Comparison of ENCODE assay signal across 8 cellular contexts in the genomic region with DNA sequence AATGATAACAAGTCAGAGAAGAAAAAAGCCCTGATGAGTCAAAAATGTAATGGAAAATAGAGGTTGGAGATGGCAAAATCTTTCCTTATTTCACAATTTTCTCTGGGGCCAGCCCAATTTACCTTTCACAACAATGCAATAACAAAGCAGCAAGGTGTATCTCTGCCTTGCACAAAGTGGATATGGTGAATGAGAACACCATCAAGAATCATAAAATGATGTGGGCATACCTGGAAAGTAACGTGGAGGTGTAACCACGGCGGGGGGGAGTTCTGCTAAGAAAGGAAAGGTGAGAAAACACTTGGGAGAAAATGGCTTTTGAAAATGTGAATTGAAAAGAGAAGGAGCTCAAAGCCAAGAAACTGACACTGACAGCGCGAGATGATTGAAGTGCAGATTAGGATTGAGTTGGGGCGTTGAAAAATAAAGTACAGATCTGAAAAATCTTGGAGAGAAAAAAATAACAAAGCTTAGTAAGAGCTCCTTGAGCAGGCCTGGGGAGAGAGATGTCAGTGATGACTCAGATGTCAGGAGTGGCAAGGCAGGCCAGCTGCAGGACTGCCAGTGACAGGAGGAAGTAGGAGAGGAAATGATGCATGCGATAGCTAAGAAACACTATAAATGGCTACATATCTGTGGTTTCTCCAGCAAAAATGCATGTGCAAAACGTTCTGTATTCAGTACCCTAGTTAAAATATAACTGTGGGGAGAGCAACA. TPM values are rescaled to one million over a fixed set of nuclear protein-coding genes. Genes with fewer than 3 reads are reported as not detected.
DNase-seq lines count a peak whose midpoint lies in the region; ATAC-seq and TF ChIP-seq lines count a peak whose summit lies in the region.

No MANE protein-coding gene starts in this region.

- DNase-seq in activated CD4-positive, CD25-positive, alpha-beta regulatory T cell treated with anti-CD3 and anti-CD28 coated beads, Interleukin-2, amount 50 U/mL, for 16 hours (ENCODE audit: low read depth, low spot score), result peak; percentile 21
- no peak for DNase-seq in activated CD4-positive, CD25-positive, alpha-beta regulatory T cell treated with anti-CD3 and anti-CD28 coated beads, Interleukin-2, amount 50 U/mL, for 72 hours
- DNase-seq in OCI-M1 (lab: John Stamatoyannopoulos, UW) (peak; percentile 96), fibroblast of villous mesenchyme (ENCODE audit: low read depth) (peak; percentile 99)
- peak; percentile 58 for DNase-seq in activated T-cell treated with anti-CD3 and anti-CD28 coated beads, Interleukin-2, amount 50 U/mL, for 4 hours

- H3K27me3 Mint-ChIP-seq in activated T-cell treated with anti-CD3 and anti-CD28 coated beads, Interleukin-2, amount 50 U/mL, for 4 hours (ENCODE audit: low read depth), result no peaks in the 10 kb centered on the region

- H3K9ac ChIP-seq in parathyroid adenoma, result no peak overlapping the region

- TF ChIP-seq CTCF in fibroblast of villous mesenchyme (IDR thresholded peaks at IDR 0.05; ENCODE audit: insufficient read depth, low read depth, low read length) (no peak), parathyroid adenoma (IDR thresholded peaks at IDR 0.05) (no peak)

- H3K27me3 ChIP-seq in parathyroid adenoma (ENCODE audit: control insufficient read depth, insufficient read depth, low read length), result no peaks in the 10 kb centered on the region

- H3K4me3 Mint-ChIP-seq in activated T-cell treated with anti-CD3 and anti-CD28 coated beads, Interleukin-2, amount 50 U/mL, for 4 hours, result peak overlapping the region; percentile 42

- H3K9me3 Mint-ChIP-seq in activated T-cell treated with anti-CD3 and anti-CD28 coated beads, Interleukin-2, amount 50 U/mL, for 4 hours, result no peaks in the 10 kb centered on the region

- no peaks in the 10 kb centered on the region for H3K9me3 ChIP-seq in parathyroid adenoma (ENCODE audit: control insufficient read depth, low read length)

- peak overlapping the region; percentile 27 for H3K4me2 ChIP-seq in parathyroid adenoma (ENCODE audit: low read length)

- peaks cover 56% of the 10 kb centered on the region for H3K4me1 Mint-ChIP-seq in activated T-cell treated with anti-CD3 and anti-CD28 coated beads, Interleukin-2, amount 50 U/mL, for 4 hours (ENCODE audit: low read depth)

- 32% methylated on average over 8 of the region's 8 CpGs for WGBS in urinary bladder

- H3K4me1 ChIP-seq in parathyroid adenoma, result peaks cover 53% of the 10 kb centered on the region
- H3K4me1 ChIP-seq in urinary bladder (ENCODE audit: insufficient read depth), result no peaks in the 10 kb centered on the region

- H3K27ac ChIP-seq in parathyroid adenoma, result peak overlapping the region; percentile 90
- H3K27ac ChIP-seq in urinary bladder (ENCODE audit: low read depth), result peak overlapping the region; percentile 86

- peaks cover 19% of the 10 kb centered on the region for H3K79me2 ChIP-seq in parathyroid adenoma

- ATAC-seq in HG03045 (IDR thresholded peaks at IDR 0.05; ENCODE audit: unreplicated experiment), result peak; percentile 97
- peak; percentile 93 to 94 for ATAC-seq in activated T-cell treated with anti-CD3 and anti-CD28 coated beads, Interleukin-2, amount 50 U/mL, for 4 hours

- H3K36me3 ChIP-seq in parathyroid adenoma (ENCODE audit: control insufficient read depth, insufficient read depth, low read length), result no peaks in the 10 kb centered on the region
- no peaks in the 10 kb centered on the region for H3K36me3 ChIP-seq in urinary bladder (ENCODE audit: insufficient read depth)

- H3K4me3 ChIP-seq in fibroblast of villous mesenchyme (ENCODE audit: low read depth, low read length), result no peak overlapping the region
- no peak overlapping the region for H3K4me3 ChIP-seq in parathyroid adenoma (ENCODE audit: low read depth, low read length)
- H3K4me3 ChIP-seq in urinary bladder (ENCODE audit: low read depth, low read length), result no peak overlapping the region

- no peaks in the 10 kb centered on the region for H3K36me3 Mint-ChIP-seq in activated T-cell treated with anti-CD3 and anti-CD28 coated beads, Interleukin-2, amount 50 U/mL, for 4 hours (ENCODE audit: insufficient read depth)

- H2AFZ ChIP-seq in parathyroid adenoma, result peak overlapping the region; percentile 63

RNA-seq across cellular contexts. Expression of a gene that starts 26.2 kb away (rescaled TPM):
- 1 to 10 TPM; 2.1 to 2.5 (median 2.3) TPM for total RNA-seq in activated T-cell treated with anti-CD3 and anti-CD28 coated beads, Interleukin-2, amount 50 U/mL, for 4 hours
- 30.9 and 47.1 TPM in 2 replicates for total RNA-seq in fibroblast of villous mesenchyme
- 39.5 TPM for total RNA-seq in urinary bladder
- polyA plus RNA-seq in urinary bladder, result 4.9 TPM
